In genomic region chr12:121285856-121286255, GRCh38 we compare ENCODE assay signal across 20 cellular contexts.
"Had no signal": no experiment of that assay in that cellular context is flagged by ENCODE, and none has a peak within 500 bp of the region (broad histone marks: within the 10 kb centered on the region; RNA-seq: fewer than 3 reads in every experiment).

No MANE protein-coding gene starts in this region.

- H2AFZ ChIP-seq: neural progenitor cell had no signal

- H3K27ac ChIP-seq: neural progenitor cell had no signal

- H3K4me1 ChIP-seq: pancreas had no signal

- H3K4me2 ChIP-seq: neural progenitor cell, smooth muscle cell had no signal

- H3K9ac ChIP-seq: neural progenitor cell had no signal

- H3K36me3 ChIP-seq: neural progenitor cell, pancreas, thyroid gland had no signal

- ATAC-seq: esophagus mucosa; left lung; natural killer cell treated with Interleukin-12 subunit alpha and Interleukin-12 subunit beta and Interleukin-15 and Interleukin-18, amount 100 ng/mL, for 72 hours; pancreas; right cardiac atrium had no signal

- H3K27me3 ChIP-seq: left lung, neural progenitor cell, pancreas, thyroid gland had no signal

- H3K4me3 ChIP-seq: left lung, lung, neural progenitor cell, pancreas, smooth muscle cell, thyroid gland had no signal

- DNase-seq: cortex of kidney; effector memory CD4-positive, alpha-beta T cell; glutamatergic neuron; islet precursor cell; left lung; mesenchymal stem cell; midbrain; occipital lobe; pancreas; stimulated activated CD4-positive, alpha-beta T cell treated with anti-CD3 and anti-CD28 coated beads, Interleukin-2, amount 100 ng/mL, for 48 hours; stimulated activated naive CD4-positive, alpha-beta T cell treated with Interleukin-2 at 50 U/mL for 16 hours; thyroid gland had no signal

- FAIRE-seq: endometrium, frontal cortex, pancreas had no signal

- H3K9me3 ChIP-seq: left lung, pancreas, thyroid gland had no signal
